1 cellular context compared by ENCODE assay signal in genomic region chr9:84189901-84190300, GRCh38.
TF ChIP-seq lines count a peak whose summit lies in the region.

No MANE protein-coding gene starts in this region.

TF ChIP-seq in GM23338, 12 proteins besides CTCF, POLR2A, EP300 and RAD21 (continued from another document):
- TF ChIP-seq ZNF462 (CRISPR knock-in tag; IDR thresholded peaks at IDR 0.05) (no peak), POLR2AphosphoS5 (IDR thresholded peaks at IDR 0.05; ENCODE audit: low read depth) (no peak), ZNF331 (CRISPR knock-in tag; IDR thresholded peaks at IDR 0.05; ENCODE audit: low read depth) (no peak), STAT1 (IDR thresholded peaks at IDR 0.05; ENCODE audit: unreplicated experiment) (no peak), ETS1 (IDR thresholded peaks at IDR 0.05) (no peak), CREB1 (CRISPR knock-in tag; IDR thresholded peaks at IDR 0.05; ENCODE audit: low read depth) (no peak), REST (IDR thresholded peaks at IDR 0.05; ENCODE audit: unreplicated experiment) (no peak), EZH2phosphoT487 (IDR thresholded peaks at IDR 0.05; ENCODE audit: unreplicated experiment) (no peak), EZH2 (IDR thresholded peaks at IDR 0.05; ENCODE audit: low read depth, unreplicated experiment) (no peak), JUNB (IDR thresholded peaks at IDR 0.05; ENCODE audit: unreplicated experiment) (no peak), NANOG (IDR thresholded peaks at IDR 0.05; ENCODE audit: borderline replicate concordance) (no peak)
